ENCODE assay signal across 1 cellular context in the genomic region with DNA sequence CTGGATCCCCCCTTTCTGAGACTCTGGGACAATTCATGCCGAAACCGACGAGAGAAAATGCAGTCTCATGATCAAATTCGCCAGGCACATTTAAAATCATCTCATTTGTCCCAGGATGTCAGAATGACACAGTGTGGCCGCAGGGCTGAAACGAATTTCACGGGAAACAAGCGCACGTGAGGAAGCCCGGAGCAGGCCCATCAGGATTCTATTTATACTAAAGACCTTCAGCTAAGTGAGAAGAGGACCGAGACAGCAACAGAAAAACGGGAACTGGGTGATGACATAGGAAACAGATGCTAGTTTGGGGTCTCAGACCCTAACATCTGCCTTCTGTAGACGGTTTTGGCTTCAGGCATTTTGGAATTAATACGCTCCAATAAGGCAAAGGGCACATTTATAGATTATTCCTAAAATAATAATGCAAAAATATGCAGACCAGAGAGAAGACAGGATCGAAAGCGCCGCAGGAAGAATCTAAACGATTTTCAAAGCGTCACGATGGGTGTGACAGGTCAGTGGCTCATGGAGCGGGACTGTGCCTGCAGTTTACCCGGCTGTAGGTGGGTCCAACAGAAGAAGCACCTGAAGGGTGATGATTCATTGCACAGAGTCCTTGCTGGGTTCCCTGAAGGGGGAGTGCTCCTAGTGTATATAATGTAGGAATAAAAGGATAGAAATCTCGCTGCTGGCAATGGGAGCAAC.
TF ChIP-seq lines count a peak whose summit lies in the region.

No MANE protein-coding gene starts in this region.

TF ChIP-seq in K562, 482 proteins besides CTCF, POLR2A, EP300 and RAD21:
- peak; percentile 33; the same call in 1 of the 2 replicates for TF ChIP-seq SPI1 (IDR thresholded peaks at IDR 0.05; ENCODE audit: borderline replicate concordance, low read depth, low read length)
- TF ChIP-seq CTBP1 (IDR thresholded peaks at IDR 0.05; ENCODE audit: borderline replicate concordance), result no peak
- no peak for TF ChIP-seq BHLHE40 (IDR thresholded peaks at IDR 0.05; ENCODE audit: low read length)
- TF ChIP-seq TEAD1 (CRISPR knock-in tag; IDR thresholded peaks at IDR 0.05), result no peak
